ENCODE assay signal across 8 cellular contexts in the genomic region with DNA sequence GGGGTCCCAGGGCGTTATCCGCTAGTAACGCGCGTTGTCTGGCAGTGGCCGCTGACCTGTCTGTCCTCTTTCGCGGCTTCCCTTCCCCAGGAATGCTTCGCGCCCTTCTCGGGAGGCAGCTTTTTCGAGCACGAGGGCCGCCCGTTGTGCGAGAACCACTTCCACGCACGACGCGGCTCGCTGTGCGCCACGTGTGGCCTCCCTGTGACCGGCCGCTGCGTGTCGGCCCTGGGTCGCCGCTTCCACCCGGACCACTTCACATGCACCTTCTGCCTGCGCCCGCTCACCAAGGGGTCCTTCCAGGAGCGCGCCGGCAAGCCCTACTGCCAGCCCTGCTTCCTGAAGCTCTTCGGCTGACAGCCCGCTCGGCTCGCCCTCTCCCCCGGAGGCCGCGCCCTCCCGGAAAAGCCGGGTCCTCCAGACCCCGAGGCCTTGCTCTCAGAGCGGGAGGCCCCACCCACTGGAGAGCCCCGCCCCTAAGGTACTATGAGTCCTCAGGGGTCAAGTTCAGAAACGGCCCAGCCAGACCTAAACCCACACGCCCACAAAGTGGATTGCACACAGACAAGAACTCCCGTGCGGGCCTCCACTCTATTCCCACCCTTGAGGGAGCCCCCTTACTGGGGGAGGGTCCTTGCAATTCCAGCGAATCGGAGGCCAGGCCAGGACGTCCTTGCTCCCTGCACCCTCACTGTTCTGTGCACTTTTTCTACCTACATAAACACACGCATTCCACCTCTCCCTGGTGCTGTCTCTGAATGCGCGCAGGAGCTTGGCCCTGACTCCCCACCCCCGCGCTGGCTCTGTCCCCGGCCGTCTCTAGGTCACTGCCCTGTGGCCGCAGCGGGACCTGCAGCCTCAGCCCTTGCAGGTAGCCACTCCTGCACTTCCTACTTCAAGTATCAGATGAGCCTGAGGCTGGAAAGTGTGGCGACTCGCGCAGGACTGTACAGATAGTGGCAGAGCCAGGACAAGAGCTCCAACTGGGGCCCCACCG. TPM values are rescaled to one million over a fixed set of nuclear protein-coding genes. Genes with fewer than 3 reads are reported as not detected.
DNase-seq lines count a peak whose midpoint lies in the region; ATAC-seq, FAIRE-seq and TF ChIP-seq lines count a peak whose summit lies in the region.

No MANE protein-coding gene starts in this region.

- peaks cover 74% of the 10 kb centered on the region for H3K4me1 ChIP-seq in HepG2 (ENCODE audit: insufficient read depth, low read length)
- H3K4me1 ChIP-seq in upper lobe of right lung, result peaks cover 9% of the 10 kb centered on the region

- BruUV-seq in HepG2 (replicated peaks; lab: Mats Ljungman, UMichigan), result no TSS peak

- TF ChIP-seq POLR2A in HepG2 (IDR thresholded peaks at IDR 0.05; ENCODE audit: insufficient read depth in 1 of 2, low read depth in 2 of 2, low read length in 2 of 2), result peak; percentile 42 to 45; a peak in 1 of 4 replicates

- H3K27ac ChIP-seq in HL-60 (replicated peaks), result no peak overlapping the region
- H3K27ac ChIP-seq in HepG2 (ENCODE audit: extremely low read length, insufficient read depth, low read length), result peak overlapping the region; percentile 80
- peak overlapping the region; percentile 80 for H3K27ac ChIP-seq in upper lobe of right lung

- H3K4me2 ChIP-seq in HepG2 (ENCODE audit: low read depth, low read length), result peak overlapping the region; percentile 100

- 1% methylated on average over 36 of the region's 67 CpGs for WGBS in HepG2 (ENCODE audit: low lambda C conversion rate)

- peak overlapping the region; percentile 74 for H3K9ac ChIP-seq in HepG2 (ENCODE audit: insufficient read depth, low read depth, low read length)

- peak overlapping the region; percentile 45 for H3K4me3 ChIP-seq in HL-60 (replicated peaks; ENCODE audit: insufficient read depth, low read length)
- H3K4me3 ChIP-seq in HepG2 (replicated peaks in 1 of 3; ENCODE audit: insufficient read depth in 1 of 3, low read depth in 2 of 3, low read length in 3 of 3), result peak overlapping the region; percentile 71 to 94 (median 92)
- H3K4me3 ChIP-seq in upper lobe of right lung, result peak overlapping the region; percentile 54
- no peak overlapping the region for H3K4me3 ChIP-seq in foreskin fibroblast (ENCODE audit: low read depth in 1 of 2, low read length in 2 of 2)

- H3K27me3 ChIP-seq in HL-60 (ENCODE audit: insufficient read depth, poor library complexity, severe bottlenecking) (peaks cover 22% of the 10 kb centered on the region), HepG2 (ENCODE audit: control insufficient read depth in 1 of 2, insufficient read depth in 2 of 2, low read length in 2 of 2) (peaks cover 0 to 19% of the 10 kb centered on the region in 2 experiments; a peak in 3 of 5 replicates), upper lobe of right lung (no peaks in the 10 kb centered on the region)

- H2AFZ ChIP-seq in HepG2 (ENCODE audit: low read length), result no peak overlapping the region

- CTCF ChIA-PET in HepG2 (lab: Yijun Ruan, JAX; ENCODE audit: low intra/inter-chr PET ratio, low total read pairs), result interaction anchor here (1.1 to 1.3 kb wide), 2 partner anchors 19 to 20 kb away, joined by 3 read pairs; no protein-coding TSS in a partner anchor

- TF ChIP-seq RAD21 in HepG2 (CRISPR knock-in tag; IDR thresholded peaks at IDR 0.05), result peak; percentile 72

- H3K9me3 ChIP-seq in HepG2 (ENCODE audit: low read length) (no peaks in the 10 kb centered on the region), upper lobe of right lung (no peaks in the 10 kb centered on the region)

- POLR2A ChIA-PET in HepG2 (lab: Yijun Ruan, JAX), result interaction anchor here (0.6 to 5.0 kb wide), 20 partner anchors 8 to 396 kb away, joined by 3 to 110 read pairs (median 5); a partner anchor contains a TSS

- H3K79me2 ChIP-seq in HepG2 (ENCODE audit: insufficient read depth, low read length), result no peaks in the 10 kb centered on the region

- in situ Hi-C loops in HepG2 (cut with HindIII; ENCODE audit: extremely low pct_ligation_motif_present, low pct_unique_long_range_greater_than_20kb), result no loop called here

- TF ChIP-seq EP300 in HepG2 (IDR thresholded peaks at IDR 0.05; ENCODE audit: low read depth in 2 of 2, low read length in 2 of 2) (no peak; a peak in 1 of 4 replicates), HepG2 (CRISPR knock-in tag; IDR thresholded peaks at IDR 0.05; ENCODE audit: borderline replicate concordance) (peak; percentile 26)

- TF ChIP-seq CTCF in HL-60 (IDR thresholded peaks at IDR 0.05; ENCODE audit: insufficient read depth, low read length) (no peak), HepG2 (CRISPR knock-in tag; IDR thresholded peaks at IDR 0.05) (peak; percentile 86), upper lobe of right lung (IDR thresholded peaks at IDR 0.05) (peak; percentile 40), foreskin fibroblast (IDR thresholded peaks at IDR 0.05; ENCODE audit: low read depth, low read length) (no peak)

- FAIRE-seq in HepG2 (lab: Jason Lieb, UNC), result peak; percentile 95

- intact Hi-C loops in HepG2 (cut with micrococcal nuclease; ENCODE audit: unreplicated experiment) (loop anchor here (1.0 to 5.0 kb wide), 3 partner anchors 18 to 220 kb away; a partner anchor contains a TSS), upper lobe of right lung (cut with DNase I) (no loop called here)

- no peak for DNase-seq in HL-60 (ENCODE audit: low read depth in 1 of 2, low spot score in 1 of 2)
- DNase-seq in activated T-cell treated with anti-CD3 and anti-CD28 coated beads, Interleukin-2, amount 50 U/mL, for 48 hours, result peak; percentile 57 to 58
- peak; percentile 93 for DNase-seq in HepG2 (ENCODE audit: low spot score)
- DNase-seq in upper lobe of right lung, result peak; percentile 93
- no peak for DNase-seq in foreskin fibroblast

- no peaks in the 10 kb centered on the region for H3K36me3 ChIP-seq in HepG2 (replicated peaks in 1 of 2; ENCODE audit: control insufficient read depth in 1 of 2, insufficient read depth in 2 of 2, low read length in 2 of 2)
- H3K36me3 ChIP-seq in upper lobe of right lung, result peaks cover 18% of the 10 kb centered on the region

- ATAC-seq in GM18498 (IDR thresholded peaks at IDR 0.05; ENCODE audit: unreplicated experiment) (peak; percentile 30), HepG2 (peak; percentile 91), upper lobe of right lung (peak; percentile 73), GM18502 (IDR thresholded peaks at IDR 0.05; ENCODE audit: poor library complexity, unreplicated experiment) (no peak), HG03196 (IDR thresholded peaks at IDR 0.05; ENCODE audit: unreplicated experiment) (no peak)

- no peaks in the 10 kb centered on the region for H4K20me1 ChIP-seq in HepG2 (ENCODE audit: insufficient read depth, low read length)

RNA-seq across cellular contexts. Expression of a gene that starts 5.4 kb away (rescaled TPM):
- total RNA-seq in HepG2 (2016; rRNA removed; fragmentation: Illumina TruSeq; extraction: Trizol), result 0.44 and 0.97 TPM in 2 replicates
- total RNA-seq in HepG2 (2016; cell fraction: cytosol; rRNA removed; fragmentation: Illumina TruSeq; extraction: Trizol; ENCODE audit: low read depth), result 0.30 and 0.44 TPM in 2 replicates
- total RNA-seq in HepG2 (2016; cell fraction: insoluble cytoplasmic fraction; rRNA removed; fragmentation: Illumina TruSeq; extraction: Trizol), result 0.97 TPM in 1 of 2 replicates, not detected in the other
- total RNA-seq in HepG2 (2016; cell fraction: membrane; rRNA removed; fragmentation: Illumina TruSeq; extraction: Trizol), result 0.53 and 0.72 TPM in 2 replicates
- total RNA-seq in HepG2 (2016; cell fraction: nucleus; rRNA removed; fragmentation: Illumina TruSeq; extraction: Trizol), result 0.81 and 2.1 TPM in 2 replicates
- polyA plus RNA-seq in HepG2 (2011; rRNA removed), result 0.24 and 0.64 TPM in 2 replicates
- polyA plus RNA-seq in HepG2 (2011; cell fraction: cytosol; rRNA removed), result 0.10 and 0.27 TPM in 2 replicates
- polyA plus RNA-seq in HepG2 (2011; cell fraction: nucleus; rRNA removed), result 3.9 and 6.8 TPM in 2 replicates
- polyA plus RNA-seq in HepG2 (2012), result 2.0 and 11.8 TPM in 2 replicates
- polyA plus RNA-seq in HepG2 (2016; cell fraction: cytosol; fragmentation: Illumina TruSeq; extraction: Trizol; ENCODE audit: low read depth), result 0.08 and 0.14 TPM in 2 replicates
- polyA plus RNA-seq in HepG2 (2016; cell fraction: insoluble cytoplasmic fraction; fragmentation: Illumina TruSeq; extraction: Trizol; ENCODE audit: low read depth), result 0.51 TPM in 1 of 2 replicates, not detected in the other
- polyA plus RNA-seq in HepG2 (2016; cell fraction: membrane; fragmentation: Illumina TruSeq; extraction: Trizol; ENCODE audit: low read depth), result 0.20 and 0.42 TPM in 2 replicates
- 3.2 TPM in 2 replicates for polyA plus RNA-seq in HepG2 (2016; cell fraction: nucleus; fragmentation: Illumina TruSeq; extraction: Trizol; ENCODE audit: insufficient read depth, low read depth)
- 0.09 and 1.2 TPM in 2 replicates for polyA minus RNA-seq in HepG2 (2011; rRNA and poly(A)+ RNA removed; ENCODE audit: low replicate concordance)
- not detected in 2 replicates for polyA minus RNA-seq in HepG2 (2011; cell fraction: cytosol; rRNA and poly(A)+ RNA removed)
- polyA minus RNA-seq in HepG2 (2011; cell fraction: nucleus; rRNA and poly(A)+ RNA removed), result 0.77 and 0.87 TPM in 2 replicates
- total RNA-seq in upper lobe of right lung, result 3.1 TPM

RNA-seq across cellular contexts. Expression of a gene that starts 5.6 kb away (rescaled TPM):
- total RNA-seq in HepG2 (2016; rRNA removed; fragmentation: Illumina TruSeq; extraction: Trizol), result 0.52 and 0.80 TPM in 2 replicates
- total RNA-seq in HepG2 (2016; cell fraction: cytosol; rRNA removed; fragmentation: Illumina TruSeq; extraction: Trizol; ENCODE audit: low read depth), result 0.53 and 0.61 TPM in 2 replicates
- total RNA-seq in HepG2 (2016; cell fraction: insoluble cytoplasmic fraction; rRNA removed; fragmentation: Illumina TruSeq; extraction: Trizol), result 0.31 and 0.87 TPM in 2 replicates
- total RNA-seq in HepG2 (2016; cell fraction: membrane; rRNA removed; fragmentation: Illumina TruSeq; extraction: Trizol), result 0.72 and 0.80 TPM in 2 replicates
- total RNA-seq in HepG2 (2016; cell fraction: nucleus; rRNA removed; fragmentation: Illumina TruSeq; extraction: Trizol), result 0.84 and 0.97 TPM in 2 replicates
- polyA plus RNA-seq in HepG2 (2011; rRNA removed), result 2.9 TPM in 2 replicates
- 2.2 and 2.6 TPM in 2 replicates for polyA plus RNA-seq in HepG2 (2011; cell fraction: cytosol; rRNA removed)
- polyA plus RNA-seq in HepG2 (2011; cell fraction: nucleus; rRNA removed), result 6.8 and 7.8 TPM in 2 replicates
- 0.55 and 1.2 TPM in 2 replicates for polyA plus RNA-seq in HepG2 (2012)
- 1.5 and 2.0 TPM in 2 replicates for polyA plus RNA-seq in HepG2 (2016; cell fraction: cytosol; fragmentation: Illumina TruSeq; extraction: Trizol; ENCODE audit: low read depth)
- polyA plus RNA-seq in HepG2 (2016; cell fraction: insoluble cytoplasmic fraction; fragmentation: Illumina TruSeq; extraction: Trizol; ENCODE audit: low read depth), result 1.0 and 1.6 TPM in 2 replicates
- polyA plus RNA-seq in HepG2 (2016; cell fraction: membrane; fragmentation: Illumina TruSeq; extraction: Trizol; ENCODE audit: low read depth), result 1.6 and 2.4 TPM in 2 replicates
- 1.2 and 2.2 TPM in 2 replicates for polyA plus RNA-seq in HepG2 (2016; cell fraction: nucleus; fragmentation: Illumina TruSeq; extraction: Trizol; ENCODE audit: insufficient read depth, low read depth)
- polyA minus RNA-seq in HepG2 (2011; rRNA and poly(A)+ RNA removed; ENCODE audit: low replicate concordance), result 1.8 and 12.1 TPM in 2 replicates
- polyA minus RNA-seq in HepG2 (2011; cell fraction: cytosol; rRNA and poly(A)+ RNA removed), result 1.4 and 3.0 TPM in 2 replicates
- 1.2 and 3.4 TPM in 2 replicates for polyA minus RNA-seq in HepG2 (2011; cell fraction: nucleus; rRNA and poly(A)+ RNA removed)
- total RNA-seq in upper lobe of right lung, result 49.9 TPM

RNA-seq across cellular contexts. Expression of a gene that starts 18.2 kb away (rescaled TPM):
- 13.0 and 22.3 TPM in 2 replicates for total RNA-seq in HepG2 (2016; rRNA removed; fragmentation: Illumina TruSeq; extraction: Trizol)
- 2.5 and 3.1 TPM in 2 replicates for total RNA-seq in HepG2 (2016; cell fraction: cytosol; rRNA removed; fragmentation: Illumina TruSeq; extraction: Trizol; ENCODE audit: low read depth)
- 10.7 and 21.4 TPM in 2 replicates for total RNA-seq in HepG2 (2016; cell fraction: insoluble cytoplasmic fraction; rRNA removed; fragmentation: Illumina TruSeq; extraction: Trizol)
- 5.2 and 6.5 TPM in 2 replicates for total RNA-seq in HepG2 (2016; cell fraction: membrane; rRNA removed; fragmentation: Illumina TruSeq; extraction: Trizol)
- total RNA-seq in HepG2 (2016; cell fraction: nucleus; rRNA removed; fragmentation: Illumina TruSeq; extraction: Trizol), result 20.2 and 21.0 TPM in 2 replicates
- 10.8 and 11.9 TPM in 2 replicates for polyA plus RNA-seq in HepG2 (2011; rRNA removed)
- polyA plus RNA-seq in HepG2 (2011; cell fraction: cytosol; rRNA removed), result 6.1 and 8.8 TPM in 2 replicates
- polyA plus RNA-seq in HepG2 (2011; cell fraction: nucleus; rRNA removed), result 83.4 and 108 TPM in 2 replicates
- 6.3 and 9.1 TPM in 2 replicates for polyA plus RNA-seq in HepG2 (2012)
- polyA plus RNA-seq in HepG2 (2016; cell fraction: cytosol; fragmentation: Illumina TruSeq; extraction: Trizol; ENCODE audit: low read depth), result 1.9 and 2.5 TPM in 2 replicates
- 13.4 and 15.6 TPM in 2 replicates for polyA plus RNA-seq in HepG2 (2016; cell fraction: insoluble cytoplasmic fraction; fragmentation: Illumina TruSeq; extraction: Trizol; ENCODE audit: low read depth)
- 3.6 and 4.2 TPM in 2 replicates for polyA plus RNA-seq in HepG2 (2016; cell fraction: membrane; fragmentation: Illumina TruSeq; extraction: Trizol; ENCODE audit: low read depth)
- 51.3 and 57.5 TPM in 2 replicates for polyA plus RNA-seq in HepG2 (2016; cell fraction: nucleus; fragmentation: Illumina TruSeq; extraction: Trizol; ENCODE audit: insufficient read depth, low read depth)
- 7.1 and 29.7 TPM in 2 replicates for polyA minus RNA-seq in HepG2 (2011; rRNA and poly(A)+ RNA removed; ENCODE audit: low replicate concordance)
- 6.3 and 6.8 TPM in 2 replicates for polyA minus RNA-seq in HepG2 (2011; cell fraction: cytosol; rRNA and poly(A)+ RNA removed)
- polyA minus RNA-seq in HepG2 (2011; cell fraction: nucleus; rRNA and poly(A)+ RNA removed), result 19.5 and 24.3 TPM in 2 replicates
- total RNA-seq in upper lobe of right lung, result 10.8 TPM

RNA-seq across cellular contexts. Expression of a gene that starts 30.7 kb away (rescaled TPM):
- total RNA-seq in HepG2 (2016; rRNA removed; fragmentation: Illumina TruSeq; extraction: Trizol) (18.3 and 40.8 TPM in 2 replicates), upper lobe of right lung (62.8 TPM)
- 8.5 and 8.7 TPM in 2 replicates for total RNA-seq in HepG2 (2016; cell fraction: cytosol; rRNA removed; fragmentation: Illumina TruSeq; extraction: Trizol; ENCODE audit: low read depth)
- total RNA-seq in HepG2 (2016; cell fraction: insoluble cytoplasmic fraction; rRNA removed; fragmentation: Illumina TruSeq; extraction: Trizol), result 16.7 and 41.4 TPM in 2 replicates
- total RNA-seq in HepG2 (2016; cell fraction: membrane; rRNA removed; fragmentation: Illumina TruSeq; extraction: Trizol), result 10.5 and 11.4 TPM in 2 replicates
- 48.9 and 60.3 TPM in 2 replicates for total RNA-seq in HepG2 (2016; cell fraction: nucleus; rRNA removed; fragmentation: Illumina TruSeq; extraction: Trizol)
- polyA plus RNA-seq in HepG2 (2011; rRNA removed), result 50.2 and 69.9 TPM in 2 replicates
- 28.1 and 38.9 TPM in 2 replicates for polyA plus RNA-seq in HepG2 (2011; cell fraction: cytosol; rRNA removed)
- polyA plus RNA-seq in HepG2 (2011; cell fraction: nucleus; rRNA removed), result 352 and 416 TPM in 2 replicates
- 53.4 and 53.6 TPM in 2 replicates for polyA plus RNA-seq in HepG2 (2012)
- 5.4 TPM in 2 replicates for polyA plus RNA-seq in HepG2 (2016; cell fraction: cytosol; fragmentation: Illumina TruSeq; extraction: Trizol; ENCODE audit: low read depth)
- polyA plus RNA-seq in HepG2 (2016; cell fraction: insoluble cytoplasmic fraction; fragmentation: Illumina TruSeq; extraction: Trizol; ENCODE audit: low read depth), result 15.6 and 18.6 TPM in 2 replicates
- polyA plus RNA-seq in HepG2 (2016; cell fraction: membrane; fragmentation: Illumina TruSeq; extraction: Trizol; ENCODE audit: low read depth), result 8.3 and 8.9 TPM in 2 replicates
- polyA plus RNA-seq in HepG2 (2016; cell fraction: nucleus; fragmentation: Illumina TruSeq; extraction: Trizol; ENCODE audit: insufficient read depth, low read depth), result 132 and 141 TPM in 2 replicates
- polyA minus RNA-seq in HepG2 (2011; rRNA and poly(A)+ RNA removed; ENCODE audit: low replicate concordance), result 53.9 and 91.0 TPM in 2 replicates
- polyA minus RNA-seq in HepG2 (2011; cell fraction: cytosol; rRNA and poly(A)+ RNA removed), result 21.0 and 32.2 TPM in 2 replicates
- polyA minus RNA-seq in HepG2 (2011; cell fraction: nucleus; rRNA and poly(A)+ RNA removed), result 61.2 and 62.3 TPM in 2 replicates

RNA-seq across cellular contexts. Expression of a gene that starts 34.9 kb away (rescaled TPM):
- not detected in 2 replicates for total RNA-seq in HepG2 (2016; rRNA removed; fragmentation: Illumina TruSeq; extraction: Trizol)
- 0.20 TPM in 1 of 2 replicates, not detected in the other for total RNA-seq in HepG2 (2016; cell fraction: cytosol; rRNA removed; fragmentation: Illumina TruSeq; extraction: Trizol; ENCODE audit: low read depth)
- total RNA-seq in HepG2 (2016; cell fraction: insoluble cytoplasmic fraction; rRNA removed; fragmentation: Illumina TruSeq; extraction: Trizol), result not detected in 2 replicates
- total RNA-seq in HepG2 (2016; cell fraction: membrane; rRNA removed; fragmentation: Illumina TruSeq; extraction: Trizol), result not detected in 2 replicates
- total RNA-seq in HepG2 (2016; cell fraction: nucleus; rRNA removed; fragmentation: Illumina TruSeq; extraction: Trizol), result not detected in 2 replicates
- polyA plus RNA-seq in HepG2 (2011; rRNA removed), result 0.03 and 0.04 TPM in 2 replicates
- polyA plus RNA-seq in HepG2 (2011; cell fraction: cytosol; rRNA removed), result 0.04 TPM in 1 of 2 replicates, not detected in the other
- polyA plus RNA-seq in HepG2 (2011; cell fraction: nucleus; rRNA removed), result not detected in 2 replicates
- polyA plus RNA-seq in HepG2 (2012), result not detected in 2 replicates
- polyA plus RNA-seq in HepG2 (2016; cell fraction: cytosol; fragmentation: Illumina TruSeq; extraction: Trizol; ENCODE audit: low read depth), result not detected in 2 replicates
- polyA plus RNA-seq in HepG2 (2016; cell fraction: insoluble cytoplasmic fraction; fragmentation: Illumina TruSeq; extraction: Trizol; ENCODE audit: low read depth), result not detected in 2 replicates
- polyA plus RNA-seq in HepG2 (2016; cell fraction: membrane; fragmentation: Illumina TruSeq; extraction: Trizol; ENCODE audit: low read depth), result not detected in 2 replicates
- not detected in 2 replicates for polyA plus RNA-seq in HepG2 (2016; cell fraction: nucleus; fragmentation: Illumina TruSeq; extraction: Trizol; ENCODE audit: insufficient read depth, low read depth)
- polyA minus RNA-seq in HepG2 (2011; rRNA and poly(A)+ RNA removed; ENCODE audit: low replicate concordance), result 0.12 TPM in 1 of 2 replicates, not detected in the other
- polyA minus RNA-seq in HepG2 (2011; cell fraction: cytosol; rRNA and poly(A)+ RNA removed), result not detected in 2 replicates
- polyA minus RNA-seq in HepG2 (2011; cell fraction: nucleus; rRNA and poly(A)+ RNA removed), result not detected in 2 replicates
- 0.84 TPM for total RNA-seq in upper lobe of right lung

Comparison
In these comparisons a context has a peak if more than half of its experiments do, and no peak if none do; other contexts are left out.
1. ATAC-seq: peak in GM18498 (single experiment), HepG2 (single experiment) and upper lobe of right lung (single experiment); none in GM18502 (single experiment) and HG03196 (single experiment).
2. DNase-seq: peak in activated T-cell treated with anti-CD3 and anti-CD28 coated beads, Interleukin-2, amount 50 U/mL, for 48 hours (2 of 2), HepG2 (single experiment) and upper lobe of right lung (single experiment); none in HL-60 (0 of 2) and foreskin fibroblast (0 of 2).
3. H3K4me3 ChIP-seq: peak in HL-60 (single experiment), HepG2 (3 of 3) and upper lobe of right lung (single experiment); none in foreskin fibroblast (0 of 2).
4. CTCF ChIP-seq: peak in HepG2 (single experiment) and upper lobe of right lung (single experiment); none in HL-60 (single experiment) and foreskin fibroblast (single experiment).
5. RNA of a gene that starts 5.6 kb away (total RNA-seq): 49.9 TPM in upper lobe of right lung (single experiment); 0.31 to 0.97 TPM in HepG2; every median in the first group is over 10 times any median in the second.